8 cellular contexts compared by ENCODE assay signal in genomic region chr16:11255737-11256656, GRCh38. TPM values are rescaled to one million over a fixed set of nuclear protein-coding genes. Genes with fewer than 3 reads are reported as not detected.
A peak's percentile ranks its signal among the peaks of the same experiment; 100 is the strongest.
DNase-seq lines count a peak whose midpoint lies in the region; ATAC-seq and TF ChIP-seq lines count a peak whose summit lies in the region.

SOCS1 (minus strand) TSS chr16:11256204; CDS start chr16:11255478, 726 bp downstream.

- peaks cover 21% of the 10 kb centered on the region for H3K36me3 ChIP-seq in fibroblast of lung (ENCODE audit: control insufficient read depth, insufficient read depth, low read length)

- H3K4me1 ChIP-seq in fibroblast of lung (ENCODE audit: control insufficient read depth, extremely low read depth, insufficient read depth, low read length) = peaks cover 24% of the 10 kb centered on the region

- ATAC-seq in GM21526 (IDR thresholded peaks at IDR 0.05; ENCODE audit: low FRiP score, unreplicated experiment) = peak; percentile 51
- ATAC-seq in activated T-cell treated with anti-CD3 and anti-CD28 coated beads, Interleukin-2, amount 50 U/mL, for 72 hours (replicated peaks in 1 of 2) = peak; percentile 47 to 49
- peak; percentile 66 for ATAC-seq in naive thymus-derived CD8-positive, alpha-beta T cell
- ATAC-seq in stimulated activated memory B cell treated with anti-CD40 and anti-IgM and Interleukin-4, amounts not matched to agents 10 μg/mL and 1 μg/mL and 100 μg/mL, for 72 hours = peak; percentile 83

- POLR2A ChIA-PET in naive thymus-derived CD8-positive, alpha-beta T cell (lab: Charles Lee) = interaction anchor here (0.6 to 7.7 kb wide), 52 partner anchors 9 to 541 kb away, joined by 3 to 148 read pairs (median 5); partner anchors contain the start of genes CLEC16A, DEXI, TNP2 and ZC3H7A

- TF ChIP-seq CTCF in fibroblast of lung (conservative IDR thresholded peaks at IDR 0.05 in 1 of 2, IDR thresholded peaks at IDR 0.05 in 1 of 2; ENCODE audit: low read depth in 1 of 2, low read length in 2 of 2) = peak; percentile 41 to 76

- no peaks in the 10 kb centered on the region for H4K20me1 ChIP-seq in fibroblast of lung (ENCODE audit: control insufficient read depth, extremely low read depth, insufficient read depth, low read length)

- H3K9ac ChIP-seq in fibroblast of lung (ENCODE audit: insufficient read depth, low read length) = peak within 1 kb of the TSS; percentile 94

- H2AFZ ChIP-seq in fibroblast of lung (ENCODE audit: low read length) = no peak within 1 kb of the TSS

- no peaks in the 10 kb centered on the region for H3K9me3 Mint-ChIP-seq in activated T-cell treated with anti-CD3 and anti-CD28 coated beads, Interleukin-2, amount 50 U/mL, for 72 hours
- H3K9me3 Mint-ChIP-seq in naive thymus-derived CD8-positive, alpha-beta T cell = no peaks in the 10 kb centered on the region
- no peaks in the 10 kb centered on the region for H3K9me3 Mint-ChIP-seq in stimulated activated memory B cell treated with anti-CD40 and anti-IgM and Interleukin-4, amounts not matched to agents 10 μg/mL and 1 μg/mL and 100 μg/mL, for 72 hours

- peaks cover 20 to 28% of the 10 kb centered on the region in 2 donors for H3K36me3 Mint-ChIP-seq in activated T-cell treated with anti-CD3 and anti-CD28 coated beads, Interleukin-2, amount 50 U/mL, for 72 hours (ENCODE audit: insufficient read depth in 2 of 2)
- H3K36me3 Mint-ChIP-seq in naive thymus-derived CD8-positive, alpha-beta T cell = peaks cover 0 to 16% (median 3%) of the 10 kb centered on the region in 3 donors
- H3K36me3 Mint-ChIP-seq in stimulated activated memory B cell treated with anti-CD40 and anti-IgM and Interleukin-4, amounts not matched to agents 10 μg/mL and 1 μg/mL and 100 μg/mL, for 72 hours = peaks cover 38% of the 10 kb centered on the region

- H3K27ac Mint-ChIP-seq in activated T-cell treated with anti-CD3 and anti-CD28 coated beads, Interleukin-2, amount 50 U/mL, for 72 hours = peak within 1 kb of the TSS; percentile 98
- H3K27ac Mint-ChIP-seq in naive thymus-derived CD8-positive, alpha-beta T cell = peak within 1 kb of the TSS; percentile 92 to 99 (median 98)
- peak within 1 kb of the TSS; percentile 90 for H3K27ac Mint-ChIP-seq in stimulated activated memory B cell treated with anti-CD40 and anti-IgM and Interleukin-4, amounts not matched to agents 10 μg/mL and 1 μg/mL and 100 μg/mL, for 72 hours

- peak within 1 kb of the TSS; percentile 97 for H3K27ac ChIP-seq in fibroblast of lung (ENCODE audit: insufficient read depth, low read length)

- no peaks in the 10 kb centered on the region for H3K9me3 ChIP-seq in fibroblast of lung (ENCODE audit: control insufficient read depth, insufficient read depth, low read depth, low read length)

- peaks cover 66% of the 10 kb centered on the region for H3K4me1 Mint-ChIP-seq in activated T-cell treated with anti-CD3 and anti-CD28 coated beads, Interleukin-2, amount 50 U/mL, for 72 hours (ENCODE audit: low read depth)
- H3K4me1 Mint-ChIP-seq in naive thymus-derived CD8-positive, alpha-beta T cell = peaks cover 30 to 58% (median 57%) of the 10 kb centered on the region in 4 donors
- peaks cover 48% of the 10 kb centered on the region for H3K4me1 Mint-ChIP-seq in stimulated activated memory B cell treated with anti-CD40 and anti-IgM and Interleukin-4, amounts not matched to agents 10 μg/mL and 1 μg/mL and 100 μg/mL, for 72 hours

- H3K4me2 ChIP-seq in fibroblast of lung (ENCODE audit: extremely low read depth, insufficient read depth, low read length) = peak within 1 kb of the TSS; percentile 85

- H3K4me3 ChIP-seq in fibroblast of lung (replicated peaks in 1 of 4; ENCODE audit: control extremely low read depth in 1 of 4, insufficient read depth in 1 of 4, low read depth in 3 of 4, low read length in 4 of 4) = peak within 1 kb of the TSS; percentile 75 to 97 (median 88)

- H3K4me3 Mint-ChIP-seq in activated T-cell treated with anti-CD3 and anti-CD28 coated beads, Interleukin-2, amount 50 U/mL, for 72 hours = peak within 1 kb of the TSS; percentile 97 to 99
- H3K4me3 Mint-ChIP-seq in naive thymus-derived CD8-positive, alpha-beta T cell = peak within 1 kb of the TSS; percentile 91 to 98 (median 95)
- peak within 1 kb of the TSS; percentile 89 for H3K4me3 Mint-ChIP-seq in stimulated activated memory B cell treated with anti-CD40 and anti-IgM and Interleukin-4, amounts not matched to agents 10 μg/mL and 1 μg/mL and 100 μg/mL, for 72 hours

- H3K79me2 ChIP-seq in fibroblast of lung (ENCODE audit: control insufficient read depth, insufficient read depth, low read length) = peaks cover 32% of the 10 kb centered on the region

- peaks cover 5% of the 10 kb centered on the region for H3K27me3 Mint-ChIP-seq in activated T-cell treated with anti-CD3 and anti-CD28 coated beads, Interleukin-2, amount 50 U/mL, for 72 hours (ENCODE audit: low read depth)
- H3K27me3 Mint-ChIP-seq in naive thymus-derived CD8-positive, alpha-beta T cell = no peaks in the 10 kb centered on the region
- no peaks in the 10 kb centered on the region for H3K27me3 Mint-ChIP-seq in stimulated activated memory B cell treated with anti-CD40 and anti-IgM and Interleukin-4, amounts not matched to agents 10 μg/mL and 1 μg/mL and 100 μg/mL, for 72 hours

- DNase-seq in DMS153 treated with DMSO at 0.1 percent for 48 hours (lab: John Stamatoyannopoulos, UW; ENCODE audit: unreplicated experiment) = peak; percentile 39
- peak; percentile 82 for DNase-seq in HuH-7 (ENCODE audit: low spot score)
- DNase-seq in activated T-cell treated with anti-CD3 and anti-CD28 coated beads, Interleukin-2, amount 50 U/mL, for 72 hours = peak; percentile 90 to 95
- DNase-seq in fibroblast of lung (ENCODE audit: low read depth in 2 of 2) = peak; percentile 79 to 89
- DNase-seq in naive thymus-derived CD8-positive, alpha-beta T cell = peak; percentile 80 to 96 (median 90)

- H3K27me3 ChIP-seq in fibroblast of lung (ENCODE audit: control insufficient read depth, insufficient read depth, low read length) = no peaks in the 10 kb centered on the region

TF ChIP-seq in PFSK-1, 5 proteins besides CTCF, POLR2A, EP300 and RAD21:
- TF ChIP-seq SIN3A (IDR thresholded peaks at IDR 0.05; ENCODE audit: borderline replicate concordance, insufficient read depth, low read length) = peak; percentile 37; the same call in 1 of the 2 replicates
- TF ChIP-seq FOXP2 (optimal IDR thresholded peaks at IDR 0.05; ENCODE audit: borderline replicate concordance, extremely low read depth, extremely low read length, insufficient read depth) = no peak
- TF ChIP-seq REST (IDR thresholded peaks at IDR 0.05; ENCODE audit: insufficient read depth in 1 of 2, low read depth in 2 of 2, low read length in 2 of 2) = peak in 1 of 2 experiments; percentile 18; a peak in 1 of 4 replicates
- TF ChIP-seq POLR2AphosphoS5 (IDR thresholded peaks at IDR 0.05; ENCODE audit: low read depth, low read length) = peak; percentile 93
- TF ChIP-seq TAF1 (IDR thresholded peaks at IDR 0.05; ENCODE audit: borderline replicate concordance, insufficient read depth, low read length) = peak; percentile 87

RNA-seq across cellular contexts. Expression of gene SOCS1, which starts in this region (rescaled TPM):
- polyA plus RNA-seq in PFSK-1 (2012; ENCODE audit: insufficient read length, low read depth) = 45.5 TPM
- 100 to 1,000 TPM in 1 of 2 donors, 10 to 100 TPM in 1; 93.7 to 126 TPM for total RNA-seq in activated T-cell treated with anti-CD3 and anti-CD28 coated beads, Interleukin-2, amount 50 U/mL, for 72 hours
- 13.6 and 21.1 TPM in 2 replicates for total RNA-seq in fibroblast of lung
- 13.2 and 17.7 TPM in 2 replicates for polyA plus RNA-seq in fibroblast of lung
- 34.6 and 38.0 TPM in 2 replicates for polyA plus RNA-seq in fibroblast of lung (2012)
- 19.9 and 35.8 TPM in 2 replicates for polyA minus RNA-seq in fibroblast of lung (ENCODE audit: low replicate concordance)
- total RNA-seq in naive thymus-derived CD8-positive, alpha-beta T cell = 10 to 100 TPM; 15.8 to 16.5 TPM
- 10 to 100 TPM; 13.5 to 24.0 (median 13.5) TPM for polyA plus RNA-seq in naive thymus-derived CD8-positive, alpha-beta T cell

Comparison
In these comparisons a context has a peak if more than half of its experiments do, and no peak if none do; other contexts are left out.
1. Peak in every context shown above with its lines: DNase-seq, ATAC-seq, H3K4me3 ChIP-seq and H3K27ac ChIP-seq.
2. DNase-seq: peak in every context shown above with its lines; median percentile 92 in activated T-cell treated with anti-CD3 and anti-CD28 coated beads, Interleukin-2, amount 50 U/mL, for 72 hours; 90 in naive thymus-derived CD8-positive, alpha-beta T cell; 84 in fibroblast of lung; 82 in HuH-7; 39 in DMS153 treated with DMSO at 0.1 percent for 48 hours.